22 cellular contexts compared by ENCODE assay signal in genomic region chr10:836782-837181, GRCh38.
A peak's percentile ranks its signal among the peaks of the same experiment; 100 is the strongest.
DNase-seq lines count a peak whose midpoint lies in the region; ATAC-seq and TF ChIP-seq lines count a peak whose summit lies in the region.
"Had no signal": no experiment of that assay in that cellular context is flagged by ENCODE, and none has a peak within 500 bp of the region (broad histone marks: within the 10 kb centered on the region; RNA-seq: fewer than 3 reads in every experiment).

No MANE protein-coding gene starts in this region.

- H3K27me3 Mint-ChIP-seq in mesothelial cell of epicardium (ENCODE audit: low read depth), result no peaks in the 10 kb centered on the region
- H3K27me3 Mint-ChIP-seq: B cell, T-cell had no signal

- H3K27me3 ChIP-seq in foreskin keratinocyte, result no peaks in the 10 kb centered on the region
- H3K27me3 ChIP-seq: SJSA1 had no signal

- H3K4me1 ChIP-seq in HEK293 (ENCODE audit: control insufficient read depth, insufficient read depth, low read length) (peaks cover 5% of the 10 kb centered on the region; the same call in 1 of the 2 replicates), foreskin keratinocyte (no peaks in the 10 kb centered on the region)
- H3K4me1 ChIP-seq: SJSA1 had no signal

- no peak for TF ChIP-seq CTCF in HEK293 (tag by site-specific recombination; IDR thresholded peaks at IDR 0.05)
- TF ChIP-seq CTCF in mesothelial cell of epicardium (IDR thresholded peaks at IDR 0.05; ENCODE audit: unreplicated experiment), result no peak
- TF ChIP-seq CTCF in foreskin keratinocyte (conservative IDR thresholded peaks at IDR 0.05), result no peak

- POLR2A ChIA-PET in HEK293 (lab: Yijun Ruan, JAX), result no interaction called here

- H3K27ac ChIP-seq in HEK293 (ENCODE audit: extremely low read depth, low read depth, low read length), result no peak overlapping the region
- no peak overlapping the region for H3K27ac ChIP-seq in foreskin keratinocyte
- H3K27ac ChIP-seq: 22Rv1, C4-2B, PC-9, SJSA1 had no signal

- no peaks in the 10 kb centered on the region for H3K9me3 Mint-ChIP-seq in mesothelial cell of epicardium
- H3K9me3 Mint-ChIP-seq: T-cell had no signal

- H3K4me3 ChIP-seq in HEK293 (ENCODE audit: low read depth, low read length), result no peak overlapping the region
- H3K4me3 ChIP-seq: PC-9, SJSA1 had no signal

- H3K9me3 ChIP-seq in HEK293 (ENCODE audit: control insufficient read depth, insufficient read depth, low read depth, low read length), result no peaks in the 10 kb centered on the region
- H3K9me3 ChIP-seq: SJSA1 had no signal

- ATAC-seq in foreskin keratinocyte (no peak), HG03196 (IDR thresholded peaks at IDR 0.05; ENCODE audit: unreplicated experiment) (no peak)
- ATAC-seq: T-cell had no signal

- peak overlapping the region; percentile 7 for H3K27ac Mint-ChIP-seq in mesothelial cell of epicardium
- H3K27ac Mint-ChIP-seq: B cell, T-cell had no signal

- DNase-seq in NCI-H1105 treated with DMSO at 0.1 percent for 48 hours (lab: John Stamatoyannopoulos, UW) (peak; percentile 36), NCI-H1105 (lab: John Stamatoyannopoulos, UW) (no peak), NCI-H69 (lab: John Stamatoyannopoulos, UW) (peak; percentile 14), mesothelial cell of epicardium (ENCODE audit: low spot score in 2 of 2, unreplicated experiment in 2 of 2) (no peak), foreskin keratinocyte (no peak)
- no peak for DNase-seq in activated CD4-positive, alpha-beta T cell treated with anti-CD3 and anti-CD28 coated beads, Interleukin-2, amount 50 U/mL, for 1 hour
- DNase-seq: Calu3, H7, MV-4-11, NCI-H1694 treated with DMSO at 0.1 percent for 48 hours, NCI-H345, NCI-H524, NCI-H774, PC-9, Right ventricle myocardium superior, T-cell had no signal

- CTCF ChIA-PET in HEK293 (lab: Yijun Ruan, JAX), result no interaction called here

- peaks cover 50% of the 10 kb centered on the region for H3K36me3 Mint-ChIP-seq in mesothelial cell of epicardium

- H3K36me3 ChIP-seq in HEK293 (ENCODE audit: control insufficient read depth in 2 of 2, insufficient read depth in 1 of 2, low read length in 2 of 2), result peaks cover 38 to 78% of the 10 kb centered on the region in 2 experiments

- H3K4me3 Mint-ChIP-seq in mesothelial cell of epicardium, result no peak overlapping the region
- H3K4me3 Mint-ChIP-seq: B cell, T-cell had no signal

- no peaks in the 10 kb centered on the region for H3K4me1 Mint-ChIP-seq in mesothelial cell of epicardium
- H3K4me1 Mint-ChIP-seq: B cell had no signal

TF ChIP-seq in HEK293, 187 proteins besides CTCF, POLR2A, EP300 and RAD21:
- no peak for TF ChIP-seq ZNF48 (tag by site-specific recombination; IDR thresholded peaks at IDR 0.05)
- 0 out of 2 replicates have a peak, but pooled peaks have one; percentile 22 for TF ChIP-seq OVOL3 (tag by site-specific recombination; IDR thresholded peaks at IDR 0.05)
- TF ChIP-seq HOXC10 (CRISPR knock-in tag; IDR thresholded peaks at IDR 0.05), result no peak

Comparison
In these comparisons a context has a peak if more than half of its experiments do, and no peak if none do; other contexts are left out.
1. DNase-seq: peak in NCI-H1105 treated with DMSO at 0.1 percent for 48 hours (single experiment) and NCI-H69 (single experiment); none in NCI-H1105 (single experiment), mesothelial cell of epicardium (0 of 2), foreskin keratinocyte (0 of 2) and activated CD4-positive, alpha-beta T cell treated with anti-CD3 and anti-CD28 coated beads, Interleukin-2, amount 50 U/mL, for 1 hour (single experiment).